In genomic region chr22:44133901-44134511, GRCh38 we compare ENCODE assay signal across 17 cellular contexts. TPM values are rescaled to one million over a fixed set of nuclear protein-coding genes. Genes with fewer than 3 reads are reported as not detected.
A peak's percentile ranks its signal among the peaks of the same experiment; 100 is the strongest.
DNase-seq lines count a peak whose midpoint lies in the region; ATAC-seq and TF ChIP-seq lines count a peak whose summit lies in the region.
"Had no signal": no experiment of that assay in that cellular context is flagged by ENCODE, and none has a peak within 500 bp of the region (broad histone marks: within the 10 kb centered on the region; RNA-seq: fewer than 3 reads in every experiment).

No MANE protein-coding gene starts in this region.

- no peaks in the 10 kb centered on the region for H3K27me3 ChIP-seq in right atrium auricular region
- H3K27me3 ChIP-seq: colonic mucosa, upper lobe of left lung had no signal

- H3K4me3 ChIP-seq in right atrium auricular region, result no peak overlapping the region
- H3K4me3 ChIP-seq: colonic mucosa, upper lobe of left lung had no signal

- no peak for DNase-seq in Right ventricle myocardium inferior (ENCODE audit: missing footprints)
- DNase-seq in right atrium auricular region (ENCODE audit: low spot score), result no peak
- peak; percentile 65 for DNase-seq in dermis blood vessel endothelial cell
- DNase-seq in midbrain (lab: John Stamatoyannopoulos, UW), result peak; percentile 72
- peak; percentile 48 for DNase-seq in ureter (ENCODE audit: low spot score)
- DNase-seq in retina, result no peak
- DNase-seq: ACHN; activated naive CD8-positive, alpha-beta T cell treated with anti-CD3 and anti-CD28 coated beads for 36 hours; colonic mucosa; NCI-H1417 treated with DMSO at 0.1 percent for 48 hours; NCI-H510A; SHP77; stimulated activated CD4-positive, alpha-beta T cell treated with anti-CD3 and anti-CD28 coated beads, Interleukin-15, amount 100 ng/mL, for 24 hours; stimulated activated CD8-positive, alpha-beta memory T cell treated with anti-CD3 and anti-CD28 coated beads, Interleukin-4, amount 100 ng/mL, for 48 hours; upper lobe of left lung had no signal

- intact Hi-C loops in Right ventricle myocardium inferior (cut with DNase I), result no loop called here

- TF ChIP-seq CTCF in right atrium auricular region (IDR thresholded peaks at IDR 0.05), result no peak

- peaks cover 43% of the 10 kb centered on the region for H3K36me3 ChIP-seq in right atrium auricular region
- H3K36me3 ChIP-seq: colonic mucosa had no signal

- ATAC-seq in Right ventricle myocardium inferior (peak; percentile 40), HG03439 (IDR thresholded peaks at IDR 0.05; ENCODE audit: unreplicated experiment) (no peak), GM18502 (IDR thresholded peaks at IDR 0.05; ENCODE audit: poor library complexity, unreplicated experiment) (no peak)

- peaks cover 0 to 19% of the 10 kb centered on the region in 2 donors for H3K4me1 ChIP-seq in right atrium auricular region
- H3K4me1 ChIP-seq: colonic mucosa, upper lobe of left lung had no signal

- H3K27ac ChIP-seq in right atrium auricular region, result no peak overlapping the region
- H3K27ac ChIP-seq: colonic mucosa, upper lobe of left lung had no signal

- peaks cover 8 to 13% of the 10 kb centered on the region in 2 donors for H3K9me3 ChIP-seq in right atrium auricular region
- H3K9me3 ChIP-seq: colonic mucosa had no signal

RNA-seq across cellular contexts. Expression of gene PARVG, which starts 46.7 kb away (rescaled TPM):
- total RNA-seq in Right ventricle myocardium inferior (3.1 TPM), right atrium auricular region (1 to 10 TPM; 2.1 to 7.2 TPM), dermis blood vessel endothelial cell (0.34 and 0.51 TPM in 2 replicates), ureter (13.5 TPM)

Comparison
In these comparisons a context has a peak if more than half of its experiments do, and no peak if none do; other contexts are left out.
1. DNase-seq: peak in dermis blood vessel endothelial cell (single experiment), midbrain (single experiment) and ureter (single experiment); none in Right ventricle myocardium inferior (single experiment), right atrium auricular region (single experiment) and retina (single experiment).